In genomic region chr22:45503816-45504702, GRCh38 we compare ENCODE assay signal across 8 cellular contexts. TPM values are rescaled to one million over a fixed set of nuclear protein-coding genes. Genes with fewer than 3 reads are reported as not detected.
DNase-seq lines count a peak whose midpoint lies in the region; ATAC-seq and TF ChIP-seq lines count a peak whose summit lies in the region.

No MANE protein-coding gene starts in this region.

- peaks cover 0 to 56% (median 20%) of the 10 kb centered on the region in 3 donors for H3K27me3 ChIP-seq in psoas muscle (ENCODE audit: insufficient read depth in 3 of 3, low read length in 2 of 3)

- H3K36me3 ChIP-seq in ES-I3 (ENCODE audit: insufficient read depth, low read length) (no peaks in the 10 kb centered on the region), psoas muscle (ENCODE audit: insufficient read depth in 1 of 2, low read depth in 1 of 2) (no peaks in the 10 kb centered on the region), mucosa of descending colon (ENCODE audit: low read depth) (no peaks in the 10 kb centered on the region)

- peak overlapping the region; percentile 51 for H3K4me3 ChIP-seq in fibroblast of pulmonary artery (replicated peaks; ENCODE audit: low read depth, low read length)
- H3K4me3 ChIP-seq in psoas muscle: peak overlapping the region; percentile 58
- no peak overlapping the region for H3K4me3 ChIP-seq in mucosa of descending colon

- ATAC-seq in psoas muscle (peak in 1 of 4 donors; percentile 17), GM19324 (IDR thresholded peaks at IDR 0.05; ENCODE audit: low FRiP score, unreplicated experiment) (no peak), mucosa of descending colon (no peak)
- no peak for ATAC-seq in effector memory CD8-positive, alpha-beta T cell (replicated peaks)

- no peak overlapping the region for H3K27ac ChIP-seq in psoas muscle

- H3K9me3 Mint-ChIP-seq in effector memory CD8-positive, alpha-beta T cell: no peaks in the 10 kb centered on the region

- intact Hi-C loops in psoas muscle (cut with DNase I): no loop called here
- intact Hi-C loops in mucosa of descending colon (cut with DNase I, micrococcal nuclease): no loop called here

- TF ChIP-seq CTCF in fibroblast of pulmonary artery (IDR thresholded peaks at IDR 0.05; ENCODE audit: low read length, missing control alignments) (no peak), psoas muscle (IDR thresholded peaks at IDR 0.05) (no peak), mucosa of descending colon (IDR thresholded peaks at IDR 0.05) (no peak)

- peak; percentile 20 for DNase-seq in SIG-M5 (lab: John Stamatoyannopoulos, UW)
- DNase-seq in fibroblast of pulmonary artery (ENCODE audit: low read depth): peak; percentile 33
- DNase-seq in psoas muscle: no peak
- DNase-seq in effector memory CD8-positive, alpha-beta T cell: no peak
- no peak for DNase-seq in mucosa of descending colon
- DNase-seq in G401 (ENCODE audit: low spot score): no peak

- no peaks in the 10 kb centered on the region for H3K36me3 Mint-ChIP-seq in effector memory CD8-positive, alpha-beta T cell (ENCODE audit: insufficient read depth)

- peak overlapping the region; percentile 65 for H3K9ac ChIP-seq in ES-I3 (ENCODE audit: low read depth, low read length)

- WGBS in psoas muscle, 3 donors: 47 to 61% (median 54%) methylated on average over 25 to 28 of the region's 28 CpGs

- H3K27me3 Mint-ChIP-seq in effector memory CD8-positive, alpha-beta T cell: peaks cover 54 to 89% of the 10 kb centered on the region in 2 donors

- H3K4me1 ChIP-seq in ES-I3 (ENCODE audit: insufficient read depth, low read length) (peaks cover 24% of the 10 kb centered on the region), psoas muscle (no peaks in the 10 kb centered on the region), mucosa of descending colon (ENCODE audit: low read depth) (peaks cover 5% of the 10 kb centered on the region)

- peaks cover 0 to 3% of the 10 kb centered on the region in 2 donors for H3K4me1 Mint-ChIP-seq in effector memory CD8-positive, alpha-beta T cell (ENCODE audit: low read depth in 2 of 2)

- H3K9me3 ChIP-seq in ES-I3 (ENCODE audit: control insufficient read depth, insufficient read depth, low read length): no peaks in the 10 kb centered on the region
- H3K9me3 ChIP-seq in psoas muscle: no peaks in the 10 kb centered on the region
- H3K9me3 ChIP-seq in mucosa of descending colon: no peaks in the 10 kb centered on the region

- in situ Hi-C loops in G401 (cut with HindIII; ENCODE audit: low sequenced_read_pairs): no loop called here

- H3K27ac Mint-ChIP-seq in effector memory CD8-positive, alpha-beta T cell: no peak overlapping the region

- peak overlapping the region in 1 of 2 donors; percentile 47 for H3K4me3 Mint-ChIP-seq in effector memory CD8-positive, alpha-beta T cell

RNA-seq across cellular contexts. Expression of gene FBLN1, which starts 1.4 kb away (rescaled TPM):
- total RNA-seq in psoas muscle (10 to 100 TPM; 19.3 to 95.7 (median 29.3) TPM), mucosa of descending colon (100 to 1,000 TPM in 1 of 3 donors, 10 to 100 TPM in 2; 34.1 to 198 (median 88.3) TPM)
- 10 to 100 TPM; 10.5 to 14.0 (median 12.0) TPM for polyA plus RNA-seq in psoas muscle
- 97.6 and 128 TPM in 2 replicates for total RNA-seq in G401 (2014; rRNA removed; shearing (Covaris generic))

Comparison
In these comparisons a context has a peak if more than half of its experiments do, and no peak if none do; other contexts are left out.
1. DNase-seq: peak in SIG-M5 (single experiment) and fibroblast of pulmonary artery (single experiment); none in psoas muscle (0 of 2), effector memory CD8-positive, alpha-beta T cell (0 of 3), mucosa of descending colon (0 of 3) and G401 (single experiment).